In the genomic region with DNA sequence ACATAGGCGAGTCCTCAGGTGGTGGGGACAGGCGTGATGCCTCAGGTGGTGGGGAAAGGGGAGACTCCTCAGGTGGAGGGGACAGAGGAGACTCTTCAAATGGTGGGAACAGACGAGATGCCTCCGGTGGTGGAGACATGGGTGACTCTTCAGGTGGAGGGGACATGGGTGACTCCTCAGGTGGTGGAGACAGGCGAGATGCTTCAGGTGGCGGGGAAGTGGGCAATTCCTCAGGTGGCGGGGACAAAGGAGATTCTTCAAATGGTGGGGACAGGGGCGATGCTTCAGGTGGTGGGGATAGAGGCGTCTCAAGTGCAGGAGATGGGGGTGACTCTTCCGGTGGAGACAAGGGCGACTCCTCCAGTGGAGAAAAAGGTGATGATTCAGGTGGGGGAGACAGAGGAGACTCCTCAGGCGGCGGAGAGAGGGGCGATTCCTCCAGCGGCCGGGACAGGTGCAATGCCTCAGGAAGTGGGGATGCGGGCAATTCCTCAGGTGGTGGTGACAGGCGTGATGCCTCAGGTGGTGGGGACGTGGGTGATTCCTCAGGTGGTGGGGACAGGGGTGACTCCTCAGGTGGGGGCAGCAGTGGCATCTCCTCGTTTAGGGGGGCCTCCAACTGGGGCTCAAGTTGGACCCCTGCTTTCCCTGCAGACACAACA, we compare ENCODE assay signal across 20 cellular contexts. TPM values are rescaled to one million over a fixed set of nuclear protein-coding genes. Genes with fewer than 3 reads are reported as not detected.
DNase-seq lines count a peak whose midpoint lies in the region; ATAC-seq and TF ChIP-seq lines count a peak whose summit lies in the region.
"Had no signal": no experiment of that assay in that cellular context is flagged by ENCODE, and none has a peak within 500 bp of the region (broad histone marks: within the 10 kb centered on the region; RNA-seq: fewer than 3 reads in every experiment).

No MANE protein-coding gene starts in this region.

- peaks cover 84% of the 10 kb centered on the region for H3K79me2 ChIP-seq in osteoblast (ENCODE audit: insufficient read depth, low read length)

- peaks cover 95% of the 10 kb centered on the region for H3K36me3 Mint-ChIP-seq in activated T-helper 17 cell treated with anti-CD3 and anti-CD28 coated beads, Interleukin-2, amount 50 U/mL, for 72 hours (ENCODE audit: low read depth)

- H3K27me3 Mint-ChIP-seq in activated T-helper 17 cell treated with anti-CD3 and anti-CD28 coated beads, Interleukin-2, amount 50 U/mL, for 72 hours = no peaks in the 10 kb centered on the region
- H3K27me3 Mint-ChIP-seq: CD4-positive, CD25-positive, alpha-beta regulatory T cell had no signal

- no peaks in the 10 kb centered on the region for H3K27me3 ChIP-seq in osteoblast (ENCODE audit: insufficient read depth, low read length)
- H3K27me3 ChIP-seq: SJCRH30 had no signal

- DNase-seq in epidermal melanocyte (ENCODE audit: insufficient read length, low spot score) (peak; percentile 14), osteoblast (ENCODE audit: insufficient read length, low spot score, missing footprints) (peak; percentile 65)
- DNase-seq in stimulated activated CD4-positive, alpha-beta T cell treated with anti-CD3 and anti-CD28 coated beads, Interleukin-1b, Interleukin-23, amount 100 ng/mL, for 48 hours = no peak
- no peak for DNase-seq in activated CD8-positive, alpha-beta memory T cell treated with anti-CD3 and anti-CD28 coated beads, Interleukin-2, amount 50 U/mL, for 4 hours
- DNase-seq: CD4-positive, CD25-positive, alpha-beta regulatory T cell; GM23248; MM.1S; NCI-H1092; NCI-H1436; NCI-H187 treated with DMSO at 0.1 percent for 48 hours; NCI-H2227 treated with DMSO at 0.1 percent for 48 hours; NCI-H510A; SJCRH30 had no signal

- H3K36me3 ChIP-seq in HEK293 (ENCODE audit: control insufficient read depth in 2 of 2, insufficient read depth in 1 of 2, low read length in 2 of 2) (peaks cover 49 to 90% of the 10 kb centered on the region in 2 experiments), osteoblast (ENCODE audit: insufficient read depth, low read length) (peaks cover 81% of the 10 kb centered on the region)

- H3K4me2 ChIP-seq in osteoblast (ENCODE audit: insufficient read depth, low read length) = no peak overlapping the region

- peaks cover 29% of the 10 kb centered on the region for H3K4me1 Mint-ChIP-seq in activated T-helper 17 cell treated with anti-CD3 and anti-CD28 coated beads, Interleukin-2, amount 50 U/mL, for 72 hours

- CTCF ChIA-PET in HEK293 (lab: Yijun Ruan, JAX) = no interaction called here

- ATAC-seq in activated T-helper 17 cell treated with anti-CD3 and anti-CD28 coated beads, Interleukin-2, amount 50 U/mL, for 72 hours (replicated peaks) = no peak
- ATAC-seq in GM18502 (IDR thresholded peaks at IDR 0.05; ENCODE audit: poor library complexity, unreplicated experiment) = no peak
- ATAC-seq: HepG2, K562 had no signal

- H3K4me3 ChIP-seq in HEK293 (ENCODE audit: low read depth, low read length) (no peak overlapping the region), osteoblast (ENCODE audit: insufficient read depth, low read length) (no peak overlapping the region)
- H3K4me3 ChIP-seq: GM23248, HAP-1, K562, SJCRH30 had no signal

- H3K4me3 Mint-ChIP-seq in activated T-helper 17 cell treated with anti-CD3 and anti-CD28 coated beads, Interleukin-2, amount 50 U/mL, for 72 hours = no peak overlapping the region

- peak overlapping the region; percentile 35 for H3K27ac Mint-ChIP-seq in activated T-helper 17 cell treated with anti-CD3 and anti-CD28 coated beads, Interleukin-2, amount 50 U/mL, for 72 hours
- H3K27ac Mint-ChIP-seq: CD4-positive, CD25-positive, alpha-beta regulatory T cell had no signal

- POLR2A ChIA-PET in HEK293 (lab: Yijun Ruan, JAX) = no interaction called here

- H3K9me3 ChIP-seq in HEK293 (ENCODE audit: control insufficient read depth, insufficient read depth, low read depth, low read length) = no peaks in the 10 kb centered on the region
- no peaks in the 10 kb centered on the region for H3K9me3 ChIP-seq in osteoblast (ENCODE audit: low read depth, low read length)
- H3K9me3 ChIP-seq: HAP-1, SJCRH30 had no signal

- peaks cover 8% of the 10 kb centered on the region; the same call in 1 of the 2 replicates for H3K4me1 ChIP-seq in HEK293 (ENCODE audit: control insufficient read depth, insufficient read depth, low read length)
- peaks cover 29% of the 10 kb centered on the region for H3K4me1 ChIP-seq in osteoblast (ENCODE audit: insufficient read depth, low read length)

- TF ChIP-seq CTCF in HEK293 (tag by site-specific recombination; IDR thresholded peaks at IDR 0.05) (no peak), osteoblast (IDR thresholded peaks at IDR 0.05; ENCODE audit: extremely low read depth, low read depth, low read length) (no peak)

- H3K9me3 Mint-ChIP-seq in activated T-helper 17 cell treated with anti-CD3 and anti-CD28 coated beads, Interleukin-2, amount 50 U/mL, for 72 hours = no peaks in the 10 kb centered on the region
- H3K9me3 Mint-ChIP-seq: CD4-positive, CD25-positive, alpha-beta regulatory T cell had no signal

- H2AFZ ChIP-seq in osteoblast (ENCODE audit: low read length) = no peak overlapping the region
- H2AFZ ChIP-seq: GM23248 had no signal

- peaks cover 74% of the 10 kb centered on the region for H4K20me1 ChIP-seq in osteoblast (ENCODE audit: insufficient read depth, low read length)

- no peak overlapping the region for H3K27ac ChIP-seq in HEK293 (ENCODE audit: extremely low read depth, low read depth, low read length)
- no peak overlapping the region for H3K27ac ChIP-seq in osteoblast (ENCODE audit: low read depth, low read length)
- H3K27ac ChIP-seq: GM23248, HL-60, SJCRH30 had no signal

TF ChIP-seq in HEK293, 187 proteins besides CTCF, POLR2A, EP300 and RAD21:
- TF ChIP-seq SCRT1 (tag by site-specific recombination; IDR thresholded peaks at IDR 0.05; ENCODE audit: borderline replicate concordance) (peak; percentile 99), ZBTB7A (tag by site-specific recombination; IDR thresholded peaks at IDR 0.05; ENCODE audit: low read depth) (no peak), SCRT2 (tag by site-specific recombination; IDR thresholded peaks at IDR 0.05) (peak; percentile 92)

RNA-seq across cellular contexts. Expression of a gene that starts 8.7 kb away (rescaled TPM):
- 10 to 100 TPM; 66.8 to 78.6 TPM for total RNA-seq in activated T-helper 17 cell treated with anti-CD3 and anti-CD28 coated beads, Interleukin-2, amount 50 U/mL, for 72 hours
- total RNA-seq in osteoblast = 24.6 and 28.6 TPM in 2 replicates

RNA-seq across cellular contexts. Expression of a gene that starts 17.9 kb away (rescaled TPM):
- 10 to 100 TPM; 12.2 to 19.3 TPM for total RNA-seq in activated T-helper 17 cell treated with anti-CD3 and anti-CD28 coated beads, Interleukin-2, amount 50 U/mL, for 72 hours
- 0.72 and 0.88 TPM in 2 replicates for total RNA-seq in osteoblast

RNA-seq across cellular contexts. Expression of a gene that starts 33.3 kb away (rescaled TPM):
- 10 to 100 TPM; 47.1 to 62.7 TPM for total RNA-seq in activated T-helper 17 cell treated with anti-CD3 and anti-CD28 coated beads, Interleukin-2, amount 50 U/mL, for 72 hours
- total RNA-seq in osteoblast = 81.3 and 89.0 TPM in 2 replicates

RNA-seq across cellular contexts. Expression of a gene that starts 42.7 kb away (rescaled TPM):
- under 1 TPM; 0.26 to 0.42 TPM for total RNA-seq in activated T-helper 17 cell treated with anti-CD3 and anti-CD28 coated beads, Interleukin-2, amount 50 U/mL, for 72 hours
- under 0.01 TPM in 1 of 2 replicates, not detected in the other for total RNA-seq in osteoblast
- total RNA-seq: GM23248, HepG2 had no signal

RNA-seq across cellular contexts. Expression of a gene that starts 52.7 kb away (rescaled TPM):
- total RNA-seq in activated T-helper 17 cell treated with anti-CD3 and anti-CD28 coated beads, Interleukin-2, amount 50 U/mL, for 72 hours = 1 to 10 TPM in 1 of 2 donors, under 1 TPM in 1; 0.32 to 1.5 TPM
- under 0.01 and 0.29 TPM in 2 replicates for total RNA-seq in osteoblast
- total RNA-seq: GM23248 had no signal

Comparison
In these comparisons a context has a peak if more than half of its experiments do, and no peak if none do; other contexts are left out.
1. DNase-seq: peak in epidermal melanocyte (single experiment) and osteoblast (single experiment); none in stimulated activated CD4-positive, alpha-beta T cell treated with anti-CD3 and anti-CD28 coated beads, Interleukin-1b, Interleukin-23, amount 100 ng/mL, for 48 hours (single experiment) and activated CD8-positive, alpha-beta memory T cell treated with anti-CD3 and anti-CD28 coated beads, Interleukin-2, amount 50 U/mL, for 4 hours (single experiment).